17 cellular contexts compared by ENCODE assay signal in genomic region chr10:86342111-86342863, GRCh38. TPM values are rescaled to one million over a fixed set of nuclear protein-coding genes. Genes with fewer than 3 reads are reported as not detected.
A peak's percentile ranks its signal among the peaks of the same experiment; 100 is the strongest.
DNase-seq lines count a peak whose midpoint lies in the region; ATAC-seq, FAIRE-seq and TF ChIP-seq lines count a peak whose summit lies in the region.
"Had no signal": no experiment of that assay in that cellular context is flagged by ENCODE, and none has a peak within 500 bp of the region (broad histone marks: within the 10 kb centered on the region; RNA-seq: fewer than 3 reads in every experiment).

No MANE protein-coding gene starts in this region.

- no peak overlapping the region for H3K27ac Mint-ChIP-seq in activated T-cell treated with anti-CD3 and anti-CD28 coated beads, Interleukin-2, amount 50 U/mL, for 24 hours
- H3K27ac Mint-ChIP-seq: CD8-positive, alpha-beta T cell; GM23338; HFFc6 had no signal

- H3K9me3 Mint-ChIP-seq in activated T-cell treated with anti-CD3 and anti-CD28 coated beads, Interleukin-2, amount 50 U/mL, for 24 hours: no peaks in the 10 kb centered on the region
- H3K9me3 Mint-ChIP-seq: CD8-positive, alpha-beta T cell; HFFc6 had no signal

- in situ Hi-C loops in G401 (cut with HindIII; ENCODE audit: low sequenced_read_pairs) (no loop called here), ACHN (cut with HindIII; ENCODE audit: low pct_ligation_motif_present, low pct_unique_long_range_greater_than_20kb, low sequenced_read_pairs) (no loop called here)

- H3K4me3 Mint-ChIP-seq in activated T-cell treated with anti-CD3 and anti-CD28 coated beads, Interleukin-2, amount 50 U/mL, for 24 hours: no peak overlapping the region
- H3K4me3 Mint-ChIP-seq: CD8-positive, alpha-beta T cell; GM23338; HFFc6 had no signal

- H3K4me3 ChIP-seq in kidney (ENCODE audit: low read length in 2 of 2): no peak overlapping the region
- no peak overlapping the region for H3K4me3 ChIP-seq in sigmoid colon
- H3K4me3 ChIP-seq: GM23338, MG63, PC-9 had no signal

- H3K36me3 ChIP-seq in kidney (ENCODE audit: control insufficient read depth in 1 of 2, insufficient read depth in 2 of 2, low read length in 2 of 2) (no peaks in the 10 kb centered on the region), sigmoid colon (no peaks in the 10 kb centered on the region)
- H3K36me3 ChIP-seq: MG63 had no signal

- FAIRE-seq in kidney (lab: Jason Lieb, UNC): no peak

- no peaks in the 10 kb centered on the region for H3K36me3 Mint-ChIP-seq in activated T-cell treated with anti-CD3 and anti-CD28 coated beads, Interleukin-2, amount 50 U/mL, for 24 hours (ENCODE audit: low read depth)
- H3K36me3 Mint-ChIP-seq: CD8-positive, alpha-beta T cell had no signal

- TF ChIP-seq CTCF in kidney (IDR thresholded peaks at IDR 0.05; ENCODE audit: borderline replicate concordance, extremely low read depth, insufficient read depth): no peak
- no peak for TF ChIP-seq CTCF in sigmoid colon (IDR thresholded peaks at IDR 0.05)

- H3K4me1 ChIP-seq in kidney (ENCODE audit: control insufficient read depth in 1 of 2, insufficient read depth in 1 of 2, low read depth in 1 of 2, low read length in 2 of 2) (no peaks in the 10 kb centered on the region), sigmoid colon (no peaks in the 10 kb centered on the region)

- TF ChIP-seq EP300 in sigmoid colon (IDR thresholded peaks at IDR 0.05): no peak

- ATAC-seq in HG03457 (IDR thresholded peaks at IDR 0.05; ENCODE audit: unreplicated experiment): no peak
- ATAC-seq: CD8-positive, alpha-beta T cell had no signal

- H3K27ac ChIP-seq in kidney (ENCODE audit: low read depth in 2 of 2, low read length in 2 of 2): no peak overlapping the region
- no peak overlapping the region for H3K27ac ChIP-seq in sigmoid colon
- H3K27ac ChIP-seq: PC-9 had no signal

- no peaks in the 10 kb centered on the region for H3K27me3 ChIP-seq in sigmoid colon
- H3K27me3 ChIP-seq: MG63 had no signal

- intact Hi-C loops in kidney (cut with DNase I) (no loop called here), sigmoid colon (cut with DNase I) (no loop called here)

- 66 to 73% methylated on average over 11 of the region's 11 CpGs for WGBS in sigmoid colon, 2 donors

- no peaks in the 10 kb centered on the region for H3K4me1 Mint-ChIP-seq in activated T-cell treated with anti-CD3 and anti-CD28 coated beads, Interleukin-2, amount 50 U/mL, for 24 hours (ENCODE audit: low read depth)

- peaks cover 4% of the 10 kb centered on the region for H3K27me3 Mint-ChIP-seq in activated T-cell treated with anti-CD3 and anti-CD28 coated beads, Interleukin-2, amount 50 U/mL, for 24 hours

- H3K9me3 ChIP-seq in kidney (ENCODE audit: control insufficient read depth in 1 of 2, low read length in 2 of 2) (no peaks in the 10 kb centered on the region), sigmoid colon (no peaks in the 10 kb centered on the region)
- H3K9me3 ChIP-seq: MG63 had no signal

- no peak overlapping the region for H3K9ac ChIP-seq in kidney (ENCODE audit: low read length in 2 of 2)

- no peak for TF ChIP-seq POLR2A in sigmoid colon (IDR thresholded peaks at IDR 0.05)

- peak; percentile 1 for DNase-seq in activated T-cell treated with anti-CD3 and anti-CD28 coated beads, Interleukin-2, amount 50 U/mL, for 1 hour
- no peak for DNase-seq in activated T-cell treated with anti-CD3 and anti-CD28 coated beads, Interleukin-2, amount 50 U/mL, for 24 hours
- DNase-seq in G401 (ENCODE audit: low spot score) (peak; percentile 15), kidney (peak; percentile 64), sigmoid colon (peak; percentile 38), D341Med (ENCODE audit: low spot score) (no peak), ACHN (no peak)
- DNase-seq: CD8-positive, alpha-beta T cell; MG63; NCI-H1105 treated with DMSO at 0.1 percent for 48 hours; NCI-H187 treated with DMSO at 0.1 percent for 48 hours; NCI-H446; PC-9 had no signal

RNA-seq across cellular contexts. Expression of gene GRID1, which starts 24.3 kb away (rescaled TPM):
- total RNA-seq in G401 (2014; rRNA removed; shearing (Covaris generic)): 0.17 TPM in 1 of 2 replicates, not detected in the other
- total RNA-seq in kidney (1.4 TPM), sigmoid colon (1 to 10 TPM in 3 of 4 donors, under 1 TPM in 1; 0.66 to 4.7 (median 1.5) TPM)
- polyA plus RNA-seq in kidney (ENCODE audit: insufficient read depth, low read depth, low replicate concordance) (0.37 TPM), sigmoid colon (1 to 10 TPM in 1 of 3 donors, not detected in 2; 1.1 TPM)
- total RNA-seq: A673; CD8-positive, alpha-beta T cell; HFFc6; PC-9 had no signal

Comparison
In these comparisons a context has a peak if more than half of its experiments do, and no peak if none do; other contexts are left out.
1. DNase-seq: peak in activated T-cell treated with anti-CD3 and anti-CD28 coated beads, Interleukin-2, amount 50 U/mL, for 1 hour (single experiment), G401 (single experiment), kidney (single experiment) and sigmoid colon (single experiment); none in activated T-cell treated with anti-CD3 and anti-CD28 coated beads, Interleukin-2, amount 50 U/mL, for 24 hours (single experiment), D341Med (single experiment) and ACHN (single experiment).